ENCODE assay signal across 8 cellular contexts in genomic region chr9:94639045-94639995, GRCh38. TPM values are rescaled to one million over a fixed set of nuclear protein-coding genes. Genes with fewer than 3 reads are reported as not detected.
DNase-seq lines count a peak whose midpoint lies in the region; ATAC-seq and TF ChIP-seq lines count a peak whose summit lies in the region.

Gene FBP1, minus strand, starts transcription at chr9:94639518. Its CDS starts 208 bp downstream, at chr9:94639310.

- H3K27me3 ChIP-seq in neutrophil (peaks cover 4% of the 10 kb centered on the region), aorta (ENCODE audit: control insufficient read depth in 1 of 2, insufficient read depth in 2 of 2, low read length in 1 of 2) (no peaks in the 10 kb centered on the region)

- TF ChIP-seq CTCF in foreskin fibroblast (IDR thresholded peaks at IDR 0.05; ENCODE audit: low read depth, low read length) (no peak), neutrophil (IDR thresholded peaks at IDR 0.05) (no peak)

- H3K9me3 Mint-ChIP-seq in activated T-helper 1 cell treated with anti-CD3 and anti-CD28 coated beads, Interleukin-12 subunit alpha, Interleukin-12 subunit beta, Interleukin-2, Interleukin-4 antibody, amounts not matched to agents 30 ng/mL and 10 ng/mL and 1 ng/mL, durations not matched to agents 14 hours and 24 hours and 36 hours: no peaks in the 10 kb centered on the region

- WGBS in aorta, 2 donors: 9% methylated on average over 65 to 80 of the region's 80 CpGs

- peaks cover 34 to 35% of the 10 kb centered on the region in 2 experiments for H3K4me1 ChIP-seq in neutrophil (ENCODE audit: control insufficient read depth in 1 of 2, insufficient read depth in 1 of 2, low read depth in 1 of 2, low read length in 1 of 2)
- H3K4me1 ChIP-seq in aorta (ENCODE audit: control insufficient read depth in 1 of 2, insufficient read depth in 2 of 2, low read length in 2 of 2): no peaks in the 10 kb centered on the region

- no peaks in the 10 kb centered on the region for H3K9me3 ChIP-seq in neutrophil
- no peaks in the 10 kb centered on the region for H3K9me3 ChIP-seq in aorta (ENCODE audit: control insufficient read depth, low read length)

- peak within 1 kb of the TSS; percentile 85 for H3K4me3 Mint-ChIP-seq in activated T-helper 1 cell treated with anti-CD3 and anti-CD28 coated beads, Interleukin-12 subunit alpha, Interleukin-12 subunit beta, Interleukin-2, Interleukin-4 antibody, amounts not matched to agents 30 ng/mL and 10 ng/mL and 1 ng/mL, durations not matched to agents 14 hours and 24 hours and 36 hours

- DNase-seq in NCI-H1092 treated with DMSO at 0.1 percent for 48 hours (lab: John Stamatoyannopoulos, UW) (peak; percentile 25), foreskin fibroblast (peak in 1 of 2 donors; percentile 31), aorta (peak; percentile 82 to 85), NK-92 (lab: John Stamatoyannopoulos, UW; ENCODE audit: unreplicated experiment) (no peak)
- DNase-seq in activated T-helper 1 cell treated with anti-CD3 and anti-CD28 coated beads, Interleukin-12 subunit alpha, Interleukin-12 subunit beta, Interleukin-2, Interleukin-4 antibody, amounts not matched to agents 30 ng/mL and 10 ng/mL and 1 ng/mL, durations not matched to agents 14 hours and 24 hours and 36 hours (ENCODE audit: low spot score): peak; percentile 11

- ATAC-seq in GM18867 (IDR thresholded peaks at IDR 0.05; ENCODE audit: unreplicated experiment) (peak; percentile 68), aorta (ENCODE audit: low FRiP score) (peak; percentile 66), HG03139 (IDR thresholded peaks at IDR 0.05; ENCODE audit: unreplicated experiment) (no peak)

- H3K27ac Mint-ChIP-seq in activated T-helper 1 cell treated with anti-CD3 and anti-CD28 coated beads, Interleukin-12 subunit alpha, Interleukin-12 subunit beta, Interleukin-2, Interleukin-4 antibody, amounts not matched to agents 30 ng/mL and 10 ng/mL and 1 ng/mL, durations not matched to agents 14 hours and 24 hours and 36 hours: peak within 1 kb of the TSS; percentile 55

- peaks cover 35% of the 10 kb centered on the region for H3K27me3 Mint-ChIP-seq in activated T-helper 1 cell treated with anti-CD3 and anti-CD28 coated beads, Interleukin-12 subunit alpha, Interleukin-12 subunit beta, Interleukin-2, Interleukin-4 antibody, amounts not matched to agents 30 ng/mL and 10 ng/mL and 1 ng/mL, durations not matched to agents 14 hours and 24 hours and 36 hours (ENCODE audit: insufficient read depth)

- H3K4me3 ChIP-seq in foreskin fibroblast (ENCODE audit: low read depth in 1 of 2, low read length in 2 of 2) (peak within 1 kb of the TSS; percentile 35 to 44), neutrophil (ENCODE audit: low read depth in 1 of 2, low read length in 1 of 2) (peak within 1 kb of the TSS; percentile 77 to 91), aorta (ENCODE audit: low read length in 2 of 2) (peak within 1 kb of the TSS; percentile 58 to 60)

- H3K27ac ChIP-seq in neutrophil (peak within 1 kb of the TSS; percentile 92), aorta (ENCODE audit: low read depth in 1 of 2, low read length in 2 of 2) (no peak within 1 kb of the TSS)

- H3K4me1 Mint-ChIP-seq in activated T-helper 1 cell treated with anti-CD3 and anti-CD28 coated beads, Interleukin-12 subunit alpha, Interleukin-12 subunit beta, Interleukin-2, Interleukin-4 antibody, amounts not matched to agents 30 ng/mL and 10 ng/mL and 1 ng/mL, durations not matched to agents 14 hours and 24 hours and 36 hours (ENCODE audit: low read depth): peaks cover 16% of the 10 kb centered on the region

- no peaks in the 10 kb centered on the region for H3K36me3 Mint-ChIP-seq in activated T-helper 1 cell treated with anti-CD3 and anti-CD28 coated beads, Interleukin-12 subunit alpha, Interleukin-12 subunit beta, Interleukin-2, Interleukin-4 antibody, amounts not matched to agents 30 ng/mL and 10 ng/mL and 1 ng/mL, durations not matched to agents 14 hours and 24 hours and 36 hours (ENCODE audit: low read depth)

- H3K36me3 ChIP-seq in neutrophil: no peaks in the 10 kb centered on the region
- no peaks in the 10 kb centered on the region for H3K36me3 ChIP-seq in aorta (ENCODE audit: control insufficient read depth in 1 of 2, insufficient read depth in 2 of 2, low read length in 1 of 2)

- intact Hi-C loops in activated T-helper 1 cell treated with anti-CD3 and anti-CD28 coated beads, Interleukin-12 subunit alpha, Interleukin-12 subunit beta, Interleukin-2, Interleukin-4 antibody, amounts not matched to agents 30 ng/mL and 10 ng/mL and 1 ng/mL, durations not matched to agents 14 hours and 24 hours and 36 hours (cut with micrococcal nuclease): no loop called here
- intact Hi-C loops in aorta (cut with DNase I): no loop called here

RNA-seq across cellular contexts. Expression of gene FBP1, which starts in this region (rescaled TPM):
- total RNA-seq in activated T-helper 1 cell treated with anti-CD3 and anti-CD28 coated beads, Interleukin-12 subunit alpha, Interleukin-12 subunit beta, Interleukin-2, Interleukin-4 antibody, amounts not matched to agents 30 ng/mL and 10 ng/mL and 1 ng/mL, durations not matched to agents 14 hours and 24 hours and 36 hours: 0.39 TPM in 1 of 2 replicates, not detected in the other
- total RNA-seq in aorta: 1 to 10 TPM; 4.7 to 6.6 TPM
- polyA plus RNA-seq in aorta: 10 to 100 TPM in 1 of 2 donors, 1 to 10 TPM in 1; 2.0 to 87.4 TPM

Comparison
In these comparisons a context has a peak if more than half of its experiments do, and no peak if none do; other contexts are left out.
1. Peak in DNase-seq in activated T-helper 1 cell treated with anti-CD3 and anti-CD28 coated beads, Interleukin-12 subunit alpha, Interleukin-12 subunit beta, Interleukin-2, Interleukin-4 antibody, amounts not matched to agents 30 ng/mL and 10 ng/mL and 1 ng/mL, durations not matched to agents 14 hours and 24 hours and 36 hours; RNA of the gene not detected or under 1 TPM.